Comparison of ENCODE assay signal across 18 cellular contexts in genomic region chr2:133888816-133889215, GRCh38.
DNase-seq lines count a peak whose midpoint lies in the region; ATAC-seq and TF ChIP-seq lines count a peak whose summit lies in the region.
"Had no signal": no experiment of that assay in that cellular context is flagged by ENCODE, and none has a peak within 500 bp of the region (broad histone marks: within the 10 kb centered on the region; RNA-seq: fewer than 3 reads in every experiment).

No MANE protein-coding gene starts in this region.

- no CpG with 5 or more reads among the region's 7 CpGs for WGBS in IMR-90 (ENCODE audit: extremely low coverage in 2 of 2, insufficient read length in 1 of 2), 2 experiments

- peak overlapping the region; percentile 97 for H2BK120ac ChIP-seq in IMR-90 (ENCODE audit: low read depth, low read length)

- ATAC-seq in IMR-90 (ENCODE audit: low read depth) (no peak), HG02981 (IDR thresholded peaks at IDR 0.05; ENCODE audit: unreplicated experiment) (no peak)
- ATAC-seq: GM12878 had no signal

- H2BK20ac ChIP-seq in IMR-90 (ENCODE audit: low read depth, low read length), result peak overlapping the region; percentile 89

- no peak for TF ChIP-seq POLR2A in IMR-90 (IDR thresholded peaks at IDR 0.05; ENCODE audit: low read depth, low read length)

- in situ Hi-C loops in IMR-90 (cut with MboI; ENCODE audit: low sequenced_read_pairs), result loop anchor here (10.0 to 25.0 kb wide), 4 partner anchors 348 to 1023 kb away; partner anchors contain the start of gene CCNT2

- peak overlapping the region; percentile 60 for H4K5ac ChIP-seq in IMR-90 (ENCODE audit: low read depth, low read length)

- H4K91ac ChIP-seq in IMR-90 (ENCODE audit: insufficient read depth, low read depth, low read length), result peak overlapping the region; percentile 14; the same call in 1 of the 2 replicates

- no peak overlapping the region for H3K27ac ChIP-seq in A673 (ENCODE audit: low read depth, low read length, poor library complexity, severe bottlenecking)
- H3K27ac ChIP-seq in IMR-90 (ENCODE audit: insufficient read depth, low read length), result no peak overlapping the region; the same call in 1 of the 2 replicates
- H3K27ac ChIP-seq: BLaER1, C4-2B had no signal

- no peaks in the 10 kb centered on the region for H3K36me3 ChIP-seq in A673 (ENCODE audit: insufficient read depth, low read length, poor library complexity, severe bottlenecking)
- no peaks in the 10 kb centered on the region for H3K36me3 ChIP-seq in IMR-90 (ENCODE audit: control insufficient read depth, insufficient read depth, low read length)
- H3K36me3 ChIP-seq: BLaER1, HAP-1 had no signal

- peaks cover 8% of the 10 kb centered on the region; the same call in 1 of the 2 replicates for H3K9me1 ChIP-seq in IMR-90 (ENCODE audit: insufficient read depth, low read length)

- H3K9me3 ChIP-seq in A673 (ENCODE audit: low read depth, low read length, poor library complexity, severe bottlenecking) (no peaks in the 10 kb centered on the region), IMR-90 (ENCODE audit: control insufficient read depth, insufficient read depth, low read length) (peaks cover 5% of the 10 kb centered on the region)
- H3K9me3 ChIP-seq: HAP-1 had no signal

- H2AFZ ChIP-seq in IMR-90 (replicated peaks; ENCODE audit: low read length, poor library complexity), result no peak overlapping the region

- intact Hi-C loops in A673 (cut with micrococcal nuclease; ENCODE audit: unreplicated experiment) (loop anchor here (5.0 kb wide), 2 partner anchors 228 to 318 kb away; no protein-coding TSS in a partner anchor), IMR-90 (cut with micrococcal nuclease) (loop anchor here (5.0 to 10.0 kb wide), 2 partner anchors 318 to 486 kb away; no protein-coding TSS in a partner anchor)

- H3K56ac ChIP-seq in IMR-90 (ENCODE audit: extremely low read depth, insufficient read depth, low read length), result no peak overlapping the region

- H3K27me3 ChIP-seq in A673 (replicated peaks; ENCODE audit: insufficient read depth, low read depth, low read length, poor library complexity) (peaks cover 5% of the 10 kb centered on the region), IMR-90 (ENCODE audit: control insufficient read depth, insufficient read depth, low read length) (peaks cover 3% of the 10 kb centered on the region)
- H3K27me3 ChIP-seq: BLaER1 had no signal

- no peak for TF ChIP-seq CTCF in A673 (conservative IDR thresholded peaks at IDR 0.05; ENCODE audit: low read depth, low read length)
- no peak for TF ChIP-seq CTCF in IMR-90 (conservative IDR thresholded peaks at IDR 0.05; ENCODE audit: low read depth, low read length)

- H4K20me1 ChIP-seq in IMR-90 (ENCODE audit: insufficient read depth, low read length), result no peaks in the 10 kb centered on the region
- H4K20me1 ChIP-seq: BLaER1 had no signal

- peak overlapping the region; percentile 49; the same call in 1 of the 3 replicates for H2BK15ac ChIP-seq in IMR-90 (ENCODE audit: low read depth, low read length)

- DNase-seq in A673 (ENCODE audit: low spot score) (peak; percentile 9), IMR-90 (no peak), kidney tubule cell (ENCODE audit: low spot score) (peak; percentile 47), nucleus accumbens (lab: John Stamatoyannopoulos, UW) (no peak), NCI-H2107 treated with DMSO at 0.1 percent for 48 hours (lab: John Stamatoyannopoulos, UW; ENCODE audit: unreplicated experiment) (no peak)
- DNase-seq: CD4-positive, CD25-positive, alpha-beta regulatory T cell; CD8-positive, alpha-beta memory T cell; DMS 273 treated with DMSO at 0.1 percent for 48 hours; DMS79; EL; GDM1; GOT3; HFFc6 had no signal

- no peak overlapping the region for H3K4me3 ChIP-seq in A673 (ENCODE audit: low read depth, low read length, poor library complexity, severe bottlenecking)
- H3K4me3 ChIP-seq in IMR-90 (ENCODE audit: insufficient read depth, low read depth, low read length), result no peak overlapping the region
- H3K4me3 ChIP-seq: BLaER1, GM12878, HAP-1 had no signal

- no peak overlapping the region for H3K23ac ChIP-seq in IMR-90 (ENCODE audit: low read depth, low read length)

- H2AK5ac ChIP-seq in IMR-90 (ENCODE audit: low read depth, low read length), result peak overlapping the region; percentile 74

- H3K14ac ChIP-seq in IMR-90 (replicated peaks; ENCODE audit: low read depth, low read length), result peak overlapping the region; percentile 25; the same call in 1 of the 2 replicates

- CTCF ChIA-PET in A673 (lab: Charles Lee) (no interaction called here), IMR-90 (lab: Yijun Ruan, JAX) (interaction anchor here (0.6 kb wide), 1 partner anchor 486 kb away, joined by 3 read pairs; no protein-coding TSS in a partner anchor)

- TF ChIP-seq RAD21 in IMR-90 (IDR thresholded peaks at IDR 0.05; ENCODE audit: low read length), result no peak

- no peak overlapping the region for H2AK9ac ChIP-seq in IMR-90 (replicated peaks; ENCODE audit: low read depth, low read length, poor library complexity)

- peak overlapping the region; percentile 95 for H3K18ac ChIP-seq in IMR-90 (ENCODE audit: low read depth, low read length)

- POLR2A ChIA-PET in A673 (lab: Charles Lee; ENCODE audit: low non-redundant PET) (no interaction called here), IMR-90 (lab: Charles Lee; ENCODE audit: unreplicated experiment) (no interaction called here)

- H3K9ac ChIP-seq in IMR-90 (ENCODE audit: low read depth, low read length), result no peak overlapping the region
- H3K9ac ChIP-seq: BLaER1 had no signal

- no peak overlapping the region for H3K4me2 ChIP-seq in IMR-90 (ENCODE audit: low read depth, low read length)
- H3K4me2 ChIP-seq: BLaER1 had no signal

- H3K79me1 ChIP-seq in IMR-90 (ENCODE audit: low read depth in 1 of 2, low read length in 2 of 2), result no peaks in the 10 kb centered on the region

- BruUV-seq in A673 (replicated peaks; lab: Mats Ljungman, UMichigan) (no TSS peak), IMR-90 (replicated peaks; lab: Mats Ljungman, UMichigan) (no TSS peak)

- peak overlapping the region in 1 of 2 experiments; percentile 24; a peak in 1 of 4 replicates for H4K8ac ChIP-seq in IMR-90 (ENCODE audit: low read depth in 2 of 2, low read length in 2 of 2)

- H3K4ac ChIP-seq in IMR-90 (ENCODE audit: low read depth, low read length), result peak overlapping the region; percentile 52

- dilution Hi-C loops in IMR-90 (cut with HindIII; ENCODE audit: low sequenced_read_pairs, unreplicated experiment), result no loop called here

- H2BK5ac ChIP-seq in IMR-90 (ENCODE audit: low read depth, low read length, poor library complexity, severe bottlenecking), result no peak overlapping the region

- H3K4me1 ChIP-seq in A673 (ENCODE audit: insufficient read depth, low read length, poor library complexity, severe bottlenecking) (no peaks in the 10 kb centered on the region), IMR-90 (ENCODE audit: control insufficient read depth, insufficient read depth, low read length) (peaks cover 22% of the 10 kb centered on the region)
- H3K4me1 ChIP-seq: HAP-1 had no signal

TF ChIP-seq in IMR-90, 13 proteins besides CTCF, POLR2A, EP300 and RAD21:
- no peak for TF ChIP-seq RFX5 (IDR thresholded peaks at IDR 0.05; ENCODE audit: low read depth, low read length)
- TF ChIP-seq RCOR1 (IDR thresholded peaks at IDR 0.05; ENCODE audit: insufficient replicate concordance, low read length), result no peak
- no peak for TF ChIP-seq SMC3 (IDR thresholded peaks at IDR 0.05; ENCODE audit: low read depth, low read length)
- TF ChIP-seq NFE2L2 (IDR thresholded peaks at IDR 0.05; ENCODE audit: low read depth, low read length), result no peak
- TF ChIP-seq, protein P1, sequence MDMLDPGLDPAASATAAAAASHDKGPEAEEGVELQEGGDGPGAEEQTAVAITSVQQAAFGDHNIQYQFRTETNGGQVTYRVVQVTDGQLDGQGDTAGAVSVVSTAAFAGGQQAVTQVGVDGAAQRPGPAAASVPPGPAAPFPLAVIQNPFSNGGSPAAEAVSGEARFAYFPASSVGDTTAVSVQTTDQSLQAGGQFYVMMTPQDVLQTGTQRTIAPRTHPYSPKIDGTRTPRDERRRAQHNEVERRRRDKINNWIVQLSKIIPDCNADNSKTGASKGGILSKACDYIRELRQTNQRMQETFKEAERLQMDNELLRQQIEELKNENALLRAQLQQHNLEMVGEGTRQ (IDR thresholded peaks at IDR 0.05; ENCODE audit: low read depth, low read length), result no peak
- TF ChIP-seq CHD1 (IDR thresholded peaks at IDR 0.05; ENCODE audit: low read depth, low read length), result no peak
- TF ChIP-seq MAFK (IDR thresholded peaks at IDR 0.05; ENCODE audit: low read depth, low read length), result no peak
- TF ChIP-seq MXI1 (IDR thresholded peaks at IDR 0.05; ENCODE audit: borderline replicate concordance, low read depth, low read length), result no peak
- TF ChIP-seq CEBPB (IDR thresholded peaks at IDR 0.05; ENCODE audit: low read depth, low read length), result no peak
- no peak for TF ChIP-seq FOS (IDR thresholded peaks at IDR 0.05; ENCODE audit: low read depth, low read length)
- TF ChIP-seq MAZ (IDR thresholded peaks at IDR 0.05; ENCODE audit: borderline replicate concordance, low read depth, low read length), result no peak
- TF ChIP-seq BHLHE40 (IDR thresholded peaks at IDR 0.05; ENCODE audit: low read depth, low read length), result no peak
- no peak for TF ChIP-seq ELK1 (IDR thresholded peaks at IDR 0.05; ENCODE audit: borderline replicate concordance, low read depth, low read length)

Comparison
In these comparisons a context has a peak if more than half of its experiments do, and no peak if none do; other contexts are left out.
1. DNase-seq: peak in A673 (single experiment) and kidney tubule cell (single experiment); none in IMR-90 (single experiment), nucleus accumbens (0 of 56) and NCI-H2107 treated with DMSO at 0.1 percent for 48 hours (single experiment).